Comparison of ENCODE assay signal across 20 cellular contexts in the genomic region with DNA sequence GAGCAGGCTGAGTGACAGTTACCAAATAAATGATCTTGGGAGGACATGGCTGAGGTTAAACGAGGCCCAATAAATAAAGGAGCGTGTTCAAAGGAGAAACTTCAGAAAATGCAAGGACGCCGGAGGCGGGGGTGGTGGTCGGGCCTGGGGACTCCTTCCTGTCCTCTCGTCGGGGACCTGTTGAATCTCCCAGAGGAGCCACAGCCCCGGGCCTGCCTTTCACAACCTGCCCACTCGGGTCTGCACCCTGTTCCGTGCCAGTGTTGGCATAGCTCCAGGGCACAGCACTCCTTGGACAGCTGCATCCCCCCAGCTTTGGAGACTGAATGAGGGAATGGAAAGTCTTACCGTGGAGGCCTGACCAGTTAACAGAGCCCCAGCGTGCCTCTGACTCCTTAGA. TPM values are rescaled to one million over a fixed set of nuclear protein-coding genes. Genes with fewer than 3 reads are reported as not detected.
"Had no signal": no experiment of that assay in that cellular context is flagged by ENCODE, and none has a peak within 500 bp of the region (broad histone marks: within the 10 kb centered on the region; RNA-seq: fewer than 3 reads in every experiment).

No MANE protein-coding gene starts in this region.

- H3K4me1 ChIP-seq: spleen, upper lobe of right lung had no signal

- DNase-seq: activated CD4-positive, alpha-beta memory T cell treated with anti-CD3 and anti-CD28 coated beads for 36 hours; activated CD4-positive, alpha-beta T cell treated with anti-CD3 and anti-CD28 coated beads for 4 hours; activated CD4-positive, CD25-positive, alpha-beta regulatory T cell; activated effector memory CD4-positive, alpha-beta T cell treated with Interleukin-2 at 50 U/mL for 16 hours; activated naive CD4-positive, alpha-beta T cell treated with anti-CD3 and anti-CD28 coated beads, Interleukin-2, amount 10 ng/mL, durations not matched to agents 7 days and 5 days; activated T-cell treated with anti-CD3 and anti-CD28 coated beads, Interleukin-2, amount 50 U/mL, for 72 hours; effector CD4-positive, alpha-beta T cell; hypothalamus; mucosa of descending colon; nucleus accumbens; posterior cingulate gyrus; spleen; stimulated activated CD4-positive, alpha-beta T cell treated with anti-CD3 and anti-CD28 coated beads, Interleukin-4, amount 100 ng/mL, for 1 hour; stimulated activated naive CD4-positive, alpha-beta T cell; upper lobe of right lung had no signal

- H3K27ac ChIP-seq: spleen, upper lobe of right lung had no signal

- ATAC-seq: activated T-cell treated with anti-CD3 and anti-CD28 coated beads, Interleukin-2, amount 50 U/mL, for 72 hours; upper lobe of right lung had no signal

- H3K4me3 ChIP-seq: mucosa of descending colon, spleen, upper lobe of right lung had no signal

- H3K27ac Mint-ChIP-seq: activated CD4-positive, alpha-beta memory T cell treated with anti-CD3 and anti-CD28 coated beads for 36 hours; activated naive CD4-positive, alpha-beta T cell treated with anti-CD3 and anti-CD28 coated beads, Interleukin-2, amount 10 ng/mL, durations not matched to agents 7 days and 5 days; activated T-cell treated with anti-CD3 and anti-CD28 coated beads, Interleukin-2, amount 50 U/mL, for 72 hours; memory B cell; T-helper 1 cell treated with Interleukin-12 subunit alpha and Interleukin-12 subunit beta and Interleukin-4 antibody, amounts not matched to agents 30 μg/mL and 1 μg/mL, for 36 hours had no signal

- H3K9me3 ChIP-seq: mucosa of descending colon, spleen, upper lobe of right lung had no signal

- H3K9me3 Mint-ChIP-seq: activated naive CD4-positive, alpha-beta T cell treated with anti-CD3 and anti-CD28 coated beads, Interleukin-2, amount 10 ng/mL, durations not matched to agents 7 days and 5 days; T-helper 1 cell treated with Interleukin-12 subunit alpha and Interleukin-12 subunit beta and Interleukin-4 antibody, amounts not matched to agents 30 μg/mL and 1 μg/mL, for 36 hours had no signal

- H3K4me1 Mint-ChIP-seq: activated naive CD4-positive, alpha-beta T cell treated with anti-CD3 and anti-CD28 coated beads, Interleukin-2, amount 10 ng/mL, durations not matched to agents 7 days and 5 days; memory B cell had no signal

- H3K36me3 ChIP-seq: spleen, upper lobe of right lung had no signal

- H3K4me3 Mint-ChIP-seq: activated CD4-positive, alpha-beta memory T cell treated with anti-CD3 and anti-CD28 coated beads for 36 hours; activated naive CD4-positive, alpha-beta T cell treated with anti-CD3 and anti-CD28 coated beads, Interleukin-2, amount 10 ng/mL, durations not matched to agents 7 days and 5 days; activated T-cell treated with anti-CD3 and anti-CD28 coated beads, Interleukin-2, amount 50 U/mL, for 72 hours; memory B cell; T-helper 1 cell treated with Interleukin-12 subunit alpha and Interleukin-12 subunit beta and Interleukin-4 antibody, amounts not matched to agents 30 μg/mL and 1 μg/mL, for 36 hours had no signal

- H3K36me3 Mint-ChIP-seq: activated naive CD4-positive, alpha-beta T cell treated with anti-CD3 and anti-CD28 coated beads, Interleukin-2, amount 10 ng/mL, durations not matched to agents 7 days and 5 days had no signal

RNA-seq across cellular contexts. Expression of gene TBX4, which starts 8.1 kb away (rescaled TPM):
- total RNA-seq: activated CD4-positive, alpha-beta memory T cell treated with anti-CD3 and anti-CD28 coated beads for 36 hours; activated T-cell treated with anti-CD3 and anti-CD28 coated beads, Interleukin-2, amount 50 U/mL, for 72 hours; cerebellum; frontal cortex; mucosa of descending colon; spleen had no signal
- polyA plus RNA-seq: neural cell, spleen had no signal

RNA-seq across cellular contexts. Expression of gene TBX2, which starts 44.4 kb away (rescaled TPM):
- polyA plus RNA-seq: neural cell had no signal
